In genomic region chr6:36243562-36244212, GRCh38 we compare ENCODE assay signal across 29 cellular contexts. TPM values are rescaled to one million over a fixed set of nuclear protein-coding genes. Genes with fewer than 3 reads are reported as not detected.
"Had no signal": no experiment of that assay in that cellular context is flagged by ENCODE, and none has a peak within 500 bp of the region (broad histone marks: within the 10 kb centered on the region; RNA-seq: fewer than 3 reads in every experiment).

No MANE protein-coding gene starts in this region.

- H3K4me3 Mint-ChIP-seq: activated CD4-positive, alpha-beta memory T cell treated with anti-CD3 and anti-CD28 coated beads for 36 hours; activated CD4-positive, alpha-beta T cell treated with anti-CD3 and anti-CD28 coated beads, Interleukin-2, amount 10 ng/mL, durations not matched to agents 7 days and 5 days; activated naive CD8-positive, alpha-beta T cell treated with anti-CD3 and anti-CD28 coated beads, Interleukin-2, amount 50 U/mL, for 24 hours; activated T-cell treated with anti-CD3 and anti-CD28 coated beads, Interleukin-2, amount 50 U/mL, for 4 hours; brain; central memory CD8-positive, alpha-beta T cell had no signal

- DNase-seq: activated CD4-positive, alpha-beta memory T cell treated with anti-CD3 and anti-CD28 coated beads for 36 hours; activated CD4-positive, alpha-beta T cell treated with anti-CD3 and anti-CD28 coated beads, Interleukin-2, amount 10 ng/mL, durations not matched to agents 7 days and 5 days; activated CD4-positive, CD25-positive, alpha-beta regulatory T cell; activated CD8-positive, alpha-beta memory T cell treated with anti-CD3 and anti-CD28 coated beads for 24 hours; activated effector memory CD4-positive, alpha-beta T cell treated with anti-CD3 and anti-CD28 coated beads, Interleukin-2, amount 50 U/mL, for 16 hours; activated naive CD4-positive, alpha-beta T cell treated with Interleukin-2 at 50 U/mL for 16 hours; activated naive CD8-positive, alpha-beta T cell treated with anti-CD3 and anti-CD28 coated beads, Interleukin-2, amount 50 U/mL, for 24 hours; activated T-cell treated with anti-CD3 and anti-CD28 coated beads, Interleukin-2, amount 50 U/mL, for 4 hours; amygdala; Karpas-422; NCI-H1105 treated with DMSO at 0.1 percent for 48 hours; NCI-H1436 treated with DMSO at 0.1 percent for 48 hours; NCI-H187; NCI-H2081; NCI-H446; NCI-H524 treated with DMSO at 0.1 percent for 48 hours; NCI-H748 treated with DMSO at 0.1 percent for 48 hours; OCI-M1; RPMI8226; T-helper 1 cell had no signal

- FAIRE-seq: astrocyte had no signal

- ATAC-seq: activated naive CD4-positive, alpha-beta T cell treated with anti-CD3 and anti-CD28 coated beads, Interleukin-2, amount 50 U/mL, for 72 hours; activated naive CD8-positive, alpha-beta T cell treated with anti-CD3 and anti-CD28 coated beads, Interleukin-2, amount 50 U/mL, for 24 hours; activated T-cell treated with anti-CD3 and anti-CD28 coated beads, Interleukin-2, amount 50 U/mL, for 4 hours; Panc1; Right ventricle myocardium inferior had no signal

- H3K9me3 Mint-ChIP-seq: activated CD4-positive, alpha-beta memory T cell treated with anti-CD3 and anti-CD28 coated beads for 36 hours; activated CD4-positive, alpha-beta T cell treated with anti-CD3 and anti-CD28 coated beads, Interleukin-2, amount 10 ng/mL, durations not matched to agents 7 days and 5 days; activated naive CD4-positive, alpha-beta T cell treated with anti-CD3 and anti-CD28 coated beads, Interleukin-2, amount 50 U/mL, for 72 hours; activated naive CD8-positive, alpha-beta T cell treated with anti-CD3 and anti-CD28 coated beads, Interleukin-2, amount 50 U/mL, for 24 hours; activated T-cell treated with anti-CD3 and anti-CD28 coated beads, Interleukin-2, amount 50 U/mL, for 4 hours; brain; central memory CD8-positive, alpha-beta T cell had no signal

- H3K27ac Mint-ChIP-seq: activated CD4-positive, alpha-beta memory T cell treated with anti-CD3 and anti-CD28 coated beads for 36 hours; activated CD4-positive, alpha-beta T cell treated with anti-CD3 and anti-CD28 coated beads, Interleukin-2, amount 10 ng/mL, durations not matched to agents 7 days and 5 days; activated naive CD8-positive, alpha-beta T cell treated with anti-CD3 and anti-CD28 coated beads, Interleukin-2, amount 50 U/mL, for 24 hours; brain had no signal

- H3K4me3 ChIP-seq: SK-N-MC had no signal

- H3K36me3 Mint-ChIP-seq: activated CD4-positive, alpha-beta memory T cell treated with anti-CD3 and anti-CD28 coated beads for 36 hours; activated naive CD4-positive, alpha-beta T cell treated with anti-CD3 and anti-CD28 coated beads, Interleukin-2, amount 50 U/mL, for 72 hours; brain had no signal

- H3K27me3 Mint-ChIP-seq: brain had no signal

- H3K27ac ChIP-seq: SK-N-MC, VCaP had no signal

RNA-seq across cellular contexts. Expression of gene PNPLA1, which starts 26.2 kb away (rescaled TPM):
- total RNA-seq: activated CD4-positive, alpha-beta memory T cell treated with anti-CD3 and anti-CD28 coated beads for 36 hours; activated CD4-positive, alpha-beta T cell treated with anti-CD3 and anti-CD28 coated beads, Interleukin-2, amount 10 ng/mL, durations not matched to agents 7 days and 5 days; activated naive CD4-positive, alpha-beta T cell treated with anti-CD3 and anti-CD28 coated beads, Interleukin-2, amount 50 U/mL, for 72 hours; astrocyte; Right ventricle myocardium inferior; T-helper 2 cell treated with Interferon-gamma antibody and Interleukin-4, amounts not matched to agents 100 ng/mL and 5 ng/mL, for 36 hours had no signal
